15 cellular contexts compared by ENCODE assay signal in the genomic region with DNA sequence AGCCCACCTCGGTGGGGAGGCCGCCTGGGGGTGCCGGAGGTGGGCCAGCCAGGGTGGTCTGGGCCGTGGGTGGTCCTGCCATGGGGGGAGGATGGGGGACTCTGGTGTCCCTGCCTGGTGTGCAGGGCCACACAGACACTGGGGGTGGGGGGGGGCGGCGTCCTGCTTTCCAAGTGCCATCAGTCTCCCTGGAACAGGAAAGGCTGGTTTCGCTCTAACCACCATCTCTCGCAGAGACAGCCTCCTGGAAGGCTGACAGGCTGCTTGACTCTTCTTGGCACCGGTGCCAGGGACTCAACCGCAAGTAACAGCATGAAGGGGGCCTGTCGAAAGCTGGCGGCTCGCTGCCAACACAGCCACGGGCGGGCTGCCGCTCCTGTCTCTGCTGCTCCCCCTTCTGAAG. TPM values are rescaled to one million over a fixed set of nuclear protein-coding genes. Genes with fewer than 3 reads are reported as not detected.
DNase-seq lines count a peak whose midpoint lies in the region; ATAC-seq and TF ChIP-seq lines count a peak whose summit lies in the region.
"Had no signal": no experiment of that assay in that cellular context is flagged by ENCODE, and none has a peak within 500 bp of the region (broad histone marks: within the 10 kb centered on the region; RNA-seq: fewer than 3 reads in every experiment).

No MANE protein-coding gene starts in this region.

- H3K9ac ChIP-seq in PC-3 (ENCODE audit: low read length) = no peak overlapping the region
- no peak overlapping the region for H3K9ac ChIP-seq in rectal smooth muscle tissue (ENCODE audit: low read length)

- POLR2A ChIA-PET in PC-3 (lab: Charles Lee; ENCODE audit: unreplicated experiment) = no interaction called here

- H3F3A ChIP-seq in PC-3 (ENCODE audit: low read length, unreplicated experiment) = no peaks in the 10 kb centered on the region

- TF ChIP-seq CTCF in PC-3 (conservative IDR thresholded peaks at IDR 0.05; ENCODE audit: low read depth, low read length) (no peak), fibroblast of mammary gland (conservative IDR thresholded peaks at IDR 0.05; ENCODE audit: control insufficient read depth, insufficient read depth, low read depth, low read length) (no peak), chondrocyte (IDR thresholded peaks at IDR 0.05) (no peak)

- H3K9me3 Mint-ChIP-seq in chondrocyte (ENCODE audit: low read depth) = peaks cover 10% of the 10 kb centered on the region

- H3K36me3 ChIP-seq in PC-3 (ENCODE audit: low read depth, low read length) (no peaks in the 10 kb centered on the region), rectal smooth muscle tissue (ENCODE audit: control insufficient read depth, insufficient read depth, low read length) (peaks cover 32% of the 10 kb centered on the region)
- H3K36me3 ChIP-seq: colonic mucosa had no signal

- CTCF ChIA-PET in PC-3 (lab: Charles Lee) = no interaction called here

- no peaks in the 10 kb centered on the region for H3K9me3 ChIP-seq in PC-3 (ENCODE audit: low read length)
- H3K9me3 ChIP-seq: colonic mucosa had no signal

- H3K27ac ChIP-seq in PC-3 (ENCODE audit: low read length) (no peak overlapping the region), rectal smooth muscle tissue (ENCODE audit: low read depth, low read length) (peak overlapping the region; percentile 52)
- H3K27ac ChIP-seq: colonic mucosa had no signal

- H3K27me3 ChIP-seq in PC-3 (ENCODE audit: low read length) (no peaks in the 10 kb centered on the region), rectal smooth muscle tissue (ENCODE audit: control insufficient read depth, insufficient read depth, low read length) (no peaks in the 10 kb centered on the region)
- H3K27me3 ChIP-seq: colonic mucosa, tibial nerve had no signal

- DNase-seq in DMS79 treated with DMSO at 0.1 percent for 48 hours (lab: John Stamatoyannopoulos, UW) (peak; percentile 80), PC-3 (peak; percentile 57), fibroblast of mammary gland (ENCODE audit: low read depth) (peak; percentile 24), DMS114 treated with DMSO at 0.1 percent for 48 hours (lab: John Stamatoyannopoulos, UW; ENCODE audit: unreplicated experiment) (no peak), chondrocyte (ENCODE audit: low spot score) (no peak), NCI-H2107 treated with DMSO at 0.1 percent for 48 hours (lab: John Stamatoyannopoulos, UW; ENCODE audit: unreplicated experiment) (no peak)
- DNase-seq: activated CD4-positive, alpha-beta T cell treated with anti-CD3 and anti-CD28 coated beads for 36 hours; activated effector memory CD4-positive, alpha-beta T cell treated with Interleukin-2 at 50 U/mL for 16 hours; colonic mucosa; NCI-H82 had no signal

- ATAC-seq in PC-3 (no peak), GM21381 (IDR thresholded peaks at IDR 0.05; ENCODE audit: unreplicated experiment) (no peak)
- ATAC-seq: activated CD4-positive, alpha-beta T cell treated with anti-CD3 and anti-CD28 coated beads for 36 hours; left ventricle myocardium superior had no signal

- H4K20me1 ChIP-seq in PC-3 (ENCODE audit: low read length) = no peaks in the 10 kb centered on the region

- H2AFZ ChIP-seq in PC-3 (ENCODE audit: low read length) = no peak overlapping the region

- no peaks in the 10 kb centered on the region for H3K79me2 ChIP-seq in PC-3 (ENCODE audit: low read length)

- no TSS peak for BruUV-seq in PC-3 (replicated peaks; lab: Mats Ljungman, UMichigan)

- H3K4me1 ChIP-seq in PC-3 (ENCODE audit: insufficient read depth, low read length) (no peaks in the 10 kb centered on the region), rectal smooth muscle tissue (ENCODE audit: control insufficient read depth, insufficient read depth, low read length) (peaks cover 22% of the 10 kb centered on the region)
- H3K4me1 ChIP-seq: colonic mucosa had no signal

- H3K9me2 ChIP-seq in PC-3 (replicated peaks; ENCODE audit: low read length) = no peaks in the 10 kb centered on the region

- H3K4me2 ChIP-seq in PC-3 (ENCODE audit: low read length) = no peak overlapping the region

- no peak overlapping the region for H3K4me3 Mint-ChIP-seq in chondrocyte (ENCODE audit: unreplicated experiment)
- H3K4me3 Mint-ChIP-seq: activated CD4-positive, alpha-beta T cell treated with anti-CD3 and anti-CD28 coated beads for 36 hours had no signal

- H3K36me3 Mint-ChIP-seq in chondrocyte (ENCODE audit: low read depth) = peaks cover 44% of the 10 kb centered on the region

- H3K27ac Mint-ChIP-seq in chondrocyte (ENCODE audit: unreplicated experiment) = no peak overlapping the region
- H3K27ac Mint-ChIP-seq: activated CD4-positive, alpha-beta T cell treated with anti-CD3 and anti-CD28 coated beads for 36 hours had no signal

- intact Hi-C loops in PC-3 (cut with micrococcal nuclease) = no loop called here

- no peak overlapping the region for H3K4me3 ChIP-seq in PC-3 (ENCODE audit: low read length)
- no peak overlapping the region for H3K4me3 ChIP-seq in fibroblast of mammary gland (ENCODE audit: control insufficient read depth, low read depth, low read length)
- H3K4me3 ChIP-seq in rectal smooth muscle tissue (ENCODE audit: low read length) = peak overlapping the region; percentile 4
- H3K4me3 ChIP-seq: colonic mucosa, tibial nerve had no signal

- H3K27me3 Mint-ChIP-seq in chondrocyte (ENCODE audit: low read depth) = no peaks in the 10 kb centered on the region
- H3K27me3 Mint-ChIP-seq: activated CD4-positive, alpha-beta T cell treated with anti-CD3 and anti-CD28 coated beads for 36 hours had no signal

- H3K4me1 Mint-ChIP-seq in chondrocyte (ENCODE audit: low read depth) = no peaks in the 10 kb centered on the region

RNA-seq across cellular contexts. Expression of a gene that starts 40.3 kb away (rescaled TPM):
- total RNA-seq in PC-3 (2014; rRNA removed) (1.3 and 2.5 TPM in 2 replicates), chondrocyte (13.0 to 26.2 TPM (median 15.6 TPM) in 3 replicates)
- total RNA-seq: pulmonary artery endothelial cell had no signal

Comparison
In these comparisons a context has a peak if more than half of its experiments do, and no peak if none do; other contexts are left out.
1. DNase-seq: peak in DMS79 treated with DMSO at 0.1 percent for 48 hours (single experiment), PC-3 (single experiment) and fibroblast of mammary gland (single experiment); none in DMS114 treated with DMSO at 0.1 percent for 48 hours (single experiment), chondrocyte (single experiment) and NCI-H2107 treated with DMSO at 0.1 percent for 48 hours (single experiment).